ENCODE assay signal across 25 cellular contexts in the genomic region with DNA sequence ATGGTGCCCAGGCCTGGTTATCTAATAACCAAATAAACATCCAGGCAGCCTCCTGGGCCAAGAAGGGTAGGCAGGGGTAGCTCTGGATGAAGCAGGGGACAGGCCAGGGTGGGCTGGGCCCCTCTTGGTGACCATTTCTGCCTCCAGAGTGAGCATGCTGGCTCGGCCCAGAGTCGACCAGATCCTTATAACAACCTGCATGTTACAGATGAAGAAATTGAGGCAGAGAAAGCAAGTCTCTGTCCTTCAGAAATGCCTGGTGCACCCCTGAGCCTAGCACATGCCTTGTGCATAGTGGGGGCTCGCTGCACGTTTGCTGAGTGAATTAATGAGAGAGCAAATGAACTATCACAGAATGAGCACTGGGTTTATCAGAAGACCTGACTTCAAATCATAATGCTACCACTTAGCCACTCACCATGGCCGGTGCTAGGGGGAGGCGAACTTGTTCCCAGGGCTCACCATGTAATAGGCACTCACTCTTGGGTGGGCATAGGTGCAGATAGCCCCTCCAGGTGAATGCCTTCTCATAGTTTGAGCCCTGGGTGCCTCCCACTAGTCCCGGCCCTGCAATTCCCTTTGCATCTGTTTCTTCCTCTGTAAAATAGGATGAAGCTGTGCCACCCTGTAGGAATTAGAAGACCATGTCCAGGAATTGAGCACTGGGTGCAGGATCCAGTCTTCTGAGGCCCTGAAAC. TPM values are rescaled to one million over a fixed set of nuclear protein-coding genes. Genes with fewer than 3 reads are reported as not detected.
"Had no signal": no experiment of that assay in that cellular context is flagged by ENCODE, and none has a peak within 500 bp of the region (broad histone marks: within the 10 kb centered on the region; RNA-seq: fewer than 3 reads in every experiment).

No MANE protein-coding gene starts in this region.

- H3K4me3 ChIP-seq: mucosa of descending colon, neural progenitor cell, ovary, right lobe of liver, testis, tibial artery, upper lobe of left lung, uterus had no signal

- H3K27me3 ChIP-seq: ovary, testis, uterus had no signal

- H3K36me3 Mint-ChIP-seq: immature natural killer cell; mesothelial cell of epicardium; naive B cell; natural killer cell treated with Interleukin-12 subunit alpha and Interleukin-12 subunit beta and Interleukin-15 and Interleukin-18, amount 100 ng/mL, for 72 hours; neural progenitor cell; stimulated activated memory B cell treated with anti-CD40 and anti-IgM and Interleukin-4, amounts not matched to agents 10 μg/mL and 1 μg/mL and 100 μg/mL, for 72 hours had no signal

- H3K4me1 Mint-ChIP-seq: immature natural killer cell had no signal

- H3K27ac ChIP-seq: neural progenitor cell, ovary, right lobe of liver, testis, tibial artery, upper lobe of left lung, uterus had no signal

- H3K36me3 ChIP-seq: neural progenitor cell, ovary, right lobe of liver, tibial artery, upper lobe of left lung, uterus had no signal

- H3K4me2 ChIP-seq: neural progenitor cell had no signal

- H3K27ac Mint-ChIP-seq: immature natural killer cell; mesothelial cell of epicardium; naive B cell; natural killer cell treated with Interleukin-12 subunit alpha and Interleukin-12 subunit beta and Interleukin-15 and Interleukin-18, amount 100 ng/mL, for 72 hours; neural progenitor cell; stimulated activated memory B cell treated with anti-CD40 and anti-IgM and Interleukin-4, amounts not matched to agents 10 μg/mL and 1 μg/mL and 100 μg/mL, for 72 hours had no signal

- H3K4me3 Mint-ChIP-seq: immature natural killer cell; mesothelial cell of epicardium; naive B cell; natural killer cell treated with Interleukin-12 subunit alpha and Interleukin-12 subunit beta and Interleukin-15 and Interleukin-18, amount 100 ng/mL, for 72 hours; neural progenitor cell; stimulated activated memory B cell treated with anti-CD40 and anti-IgM and Interleukin-4, amounts not matched to agents 10 μg/mL and 1 μg/mL and 100 μg/mL, for 72 hours had no signal

- H3K9me3 Mint-ChIP-seq: immature natural killer cell; mesothelial cell of epicardium; natural killer cell treated with Interleukin-12 subunit alpha and Interleukin-12 subunit beta and Interleukin-15 and Interleukin-18, amount 100 ng/mL, for 72 hours; neural progenitor cell had no signal

- H2AFZ ChIP-seq: neural progenitor cell had no signal

- H3K9me3 ChIP-seq: mucosa of descending colon, ovary, right lobe of liver, testis, tibial artery, upper lobe of left lung, uterus had no signal

- DNase-seq: cerebellar nuclear complex; cortex of kidney; effector CD4-positive, alpha-beta T cell; hypothalamus; immature natural killer cell; mesenchymal stem cell; mucosa of descending colon; naive B cell; ovary; retina; right lobe of liver; stimulated activated CD4-positive, alpha-beta T cell treated with anti-CD3 and anti-CD28 coated beads, Interleukin-4, amount 100 ng/mL, for 4 hours; stimulated activated naive CD8-positive, alpha-beta T cell treated with anti-CD3 and anti-CD28 coated beads, Interleukin-15, Interleukin-2, amounts not matched to agents 100 U/mL and 50 U/mL, for 24 hours; substantia nigra; testis; tibial artery; upper lobe of left lung; uterus had no signal

- H3K9ac ChIP-seq: neural progenitor cell had no signal

- H3K4me1 ChIP-seq: right lobe of liver, testis had no signal

RNA-seq across cellular contexts. Expression of a gene that starts 3.8 kb away (rescaled TPM):
- total RNA-seq: dermis microvascular lymphatic vessel endothelial cell; frontal cortex; lung microvascular endothelial cell; mesothelial cell of epicardium; natural killer cell treated with Interleukin-12 subunit alpha and Interleukin-12 subunit beta and Interleukin-15 and Interleukin-18, amount 100 ng/mL, for 72 hours had no signal
